Comparison of ENCODE assay signal across 2 cellular contexts in genomic region chr11:68324695-68325094, GRCh38.
A peak's percentile ranks its signal among the peaks of the same experiment; 100 is the strongest.
TF ChIP-seq lines count a peak whose summit lies in the region.

No MANE protein-coding gene starts in this region.

TF ChIP-seq in HEK293, 187 proteins besides CTCF, POLR2A, EP300 and RAD21:
- TF ChIP-seq OSR2 (tag by site-specific recombination; IDR thresholded peaks at IDR 0.05): no peak
- TF ChIP-seq, protein P1, sequence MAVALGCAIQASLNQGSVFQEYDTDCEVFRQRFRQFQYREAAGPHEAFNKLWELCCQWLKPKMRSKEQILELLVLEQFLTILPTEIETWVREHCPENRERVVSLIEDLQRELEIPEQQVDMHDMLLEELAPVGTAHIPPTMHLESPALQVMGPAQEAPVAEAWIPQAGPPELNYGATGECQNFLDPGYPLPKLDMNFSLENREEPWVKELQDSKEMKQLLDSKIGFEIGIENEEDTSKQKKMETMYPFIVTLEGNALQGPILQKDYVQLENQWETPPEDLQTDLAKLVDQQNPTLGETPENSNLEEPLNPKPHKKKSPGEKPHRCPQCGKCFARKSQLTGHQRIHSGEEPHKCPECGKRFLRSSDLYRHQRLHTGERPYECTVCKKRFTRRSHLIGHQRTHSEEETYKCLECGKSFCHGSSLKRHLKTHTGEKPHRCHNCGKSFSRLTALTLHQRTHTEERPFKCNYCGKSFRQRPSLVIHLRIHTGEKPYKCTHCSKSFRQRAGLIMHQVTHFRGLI (tag by site-specific recombination; IDR thresholded peaks at IDR 0.05): 0 out of 2 replicates have a peak, but pooled peaks have one; percentile 46

TF ChIP-seq in H1, 55 proteins besides CTCF, POLR2A, EP300 and RAD21:
- TF ChIP-seq BACH1 (IDR thresholded peaks at IDR 0.05; ENCODE audit: low read length) (no peak), BRCA1 (IDR thresholded peaks at IDR 0.05; ENCODE audit: low read depth, low read length) (no peak), HDAC2 (IDR thresholded peaks at IDR 0.05; ENCODE audit: borderline replicate concordance in 1 of 2, low read depth in 2 of 2, low read length in 2 of 2) (no peak), SUZ12 (IDR thresholded peaks at IDR 0.05; ENCODE audit: low read length) (no peak), CHD2 (IDR thresholded peaks at IDR 0.05; ENCODE audit: low read length) (no peak), FOSL1 (IDR thresholded peaks at IDR 0.05; ENCODE audit: insufficient read depth, low read depth, low read length) (no peak)
